Comparison of ENCODE assay signal across 18 cellular contexts in the genomic region with DNA sequence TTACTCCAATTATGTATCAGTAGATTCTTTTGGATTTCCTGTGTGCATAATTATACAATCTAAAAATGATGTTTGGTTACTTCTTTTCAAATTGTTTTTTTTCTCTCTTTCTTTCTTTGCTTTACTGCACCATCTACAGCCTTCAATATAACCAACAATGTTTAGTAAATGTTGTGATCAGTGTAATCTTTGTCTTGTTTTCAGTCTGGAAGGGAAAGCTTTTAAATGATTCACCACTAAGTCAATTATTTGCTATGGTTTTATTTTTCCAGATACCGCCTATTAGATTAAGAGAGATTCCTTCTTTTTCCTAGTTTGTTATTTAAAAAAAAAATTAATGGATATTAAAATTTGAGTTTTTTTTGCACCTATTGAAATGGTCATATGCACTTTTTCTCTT. TPM values are rescaled to one million over a fixed set of nuclear protein-coding genes. Genes with fewer than 3 reads are reported as not detected.
DNase-seq lines count a peak whose midpoint lies in the region; ATAC-seq, FAIRE-seq and TF ChIP-seq lines count a peak whose summit lies in the region.
"Had no signal": no experiment of that assay in that cellular context is flagged by ENCODE, and none has a peak within 500 bp of the region (broad histone marks: within the 10 kb centered on the region; RNA-seq: fewer than 3 reads in every experiment).

No MANE protein-coding gene starts in this region.

- intact Hi-C loops in HepG2 (cut with micrococcal nuclease; ENCODE audit: unreplicated experiment) = no loop called here

- H3K4me1 ChIP-seq in liver (ENCODE audit: control insufficient read depth in 4 of 4, insufficient read depth in 4 of 4, low read length in 3 of 4) (peaks cover 5 to 10% (median 7%) of the 10 kb centered on the region in 4 donors), HepG2 (ENCODE audit: insufficient read depth, low read length) (no peaks in the 10 kb centered on the region)
- H3K4me1 ChIP-seq: BE2C, Caco-2 had no signal

- no peak for DNase-seq in HepG2 (ENCODE audit: low spot score)
- no peak for DNase-seq in left lobe of liver (ENCODE audit: low spot score)
- DNase-seq in COLO829 (ENCODE audit: low spot score) = no peak
- no peak for DNase-seq in hepatic stellate cell (ENCODE audit: low spot score)
- DNase-seq in NCI-H187 (lab: John Stamatoyannopoulos, UW) = no peak
- DNase-seq: 8988T; ACHN; BE2C; C1 segment of cervical spinal cord; Caco-2; CD4-positive, CD25-positive, alpha-beta regulatory T cell; CD8-positive, alpha-beta memory T cell; GDM1; H9 had no signal

- no peak for FAIRE-seq in HepG2 (lab: Jason Lieb, UNC)
- FAIRE-seq in endometrium (lab: Jason Lieb, UNC) = peak; percentile 4
- FAIRE-seq: D721Med, H1 had no signal

- H3K36me3 ChIP-seq in liver (ENCODE audit: control insufficient read depth in 4 of 4, insufficient read depth in 3 of 4, low read depth in 1 of 4, low read length in 3 of 4) (no peaks in the 10 kb centered on the region), HepG2 (replicated peaks in 1 of 2; ENCODE audit: control insufficient read depth in 1 of 2, insufficient read depth in 2 of 2, low read length in 2 of 2) (no peaks in the 10 kb centered on the region)
- H3K36me3 ChIP-seq: BE2C had no signal

- TF ChIP-seq EP300 in HepG2 (IDR thresholded peaks at IDR 0.05; ENCODE audit: low read depth in 2 of 2, low read length in 2 of 2) (no peak), HepG2 (CRISPR knock-in tag; IDR thresholded peaks at IDR 0.05; ENCODE audit: borderline replicate concordance) (no peak)

- H3K27ac ChIP-seq in liver (ENCODE audit: low read depth in 1 of 2, low read length in 2 of 2) = peak overlapping the region in 1 of 2 donors; percentile 31
- H3K27ac ChIP-seq in HepG2 (ENCODE audit: extremely low read length, insufficient read depth, low read length) = no peak overlapping the region

- no peak overlapping the region for H2AFZ ChIP-seq in HepG2 (ENCODE audit: low read length)

- WGBS in liver = 43% methylated on average over 1 of the region's 1 CpG
- WGBS in HepG2 (ENCODE audit: low lambda C conversion rate) = 39% methylated on average over 1 of the region's 1 CpG

- H3K27me3 ChIP-seq in liver (ENCODE audit: control insufficient read depth in 4 of 4, insufficient read depth in 4 of 4, low read length in 3 of 4) = no peaks in the 10 kb centered on the region
- H3K27me3 ChIP-seq in HepG2 (ENCODE audit: control insufficient read depth in 1 of 2, insufficient read depth in 2 of 2, low read length in 2 of 2) = no peaks in the 10 kb centered on the region
- H3K27me3 ChIP-seq: BE2C had no signal

- H3K9ac ChIP-seq in liver (ENCODE audit: low read depth in 1 of 2, low read length in 2 of 2) = peak overlapping the region in 1 of 2 donors; percentile 67
- H3K9ac ChIP-seq in HepG2 (ENCODE audit: insufficient read depth, low read depth, low read length) = no peak overlapping the region

- ATAC-seq in HepG2 (no peak), left lobe of liver (peak; percentile 84)

- TF ChIP-seq CTCF in liver (IDR thresholded peaks at IDR 0.05; ENCODE audit: low read depth, low read length, missing input control) = no peak
- no peak for TF ChIP-seq CTCF in HepG2 (CRISPR knock-in tag; IDR thresholded peaks at IDR 0.05)

- TF ChIP-seq POLR2A in HepG2 (IDR thresholded peaks at IDR 0.05; ENCODE audit: insufficient read depth in 1 of 2, low read depth in 2 of 2, low read length in 2 of 2) = no peak

- in situ Hi-C loops in HepG2 (cut with HindIII; ENCODE audit: extremely low pct_ligation_motif_present, low pct_unique_long_range_greater_than_20kb) = no loop called here

- POLR2A ChIA-PET in HepG2 (lab: Yijun Ruan, JAX) = no interaction called here

- no peak overlapping the region for H3K4me2 ChIP-seq in HepG2 (ENCODE audit: low read depth, low read length)

- H3K79me2 ChIP-seq in HepG2 (ENCODE audit: insufficient read depth, low read length) = no peaks in the 10 kb centered on the region

- CTCF ChIA-PET in HepG2 (lab: Yijun Ruan, JAX; ENCODE audit: low intra/inter-chr PET ratio, low total read pairs) = no interaction called here

- no peaks in the 10 kb centered on the region for H3K9me3 ChIP-seq in liver (ENCODE audit: control insufficient read depth in 4 of 4, low read length in 3 of 4)
- no peaks in the 10 kb centered on the region for H3K9me3 ChIP-seq in HepG2 (ENCODE audit: low read length)
- H3K9me3 ChIP-seq: BE2C had no signal

- no peaks in the 10 kb centered on the region for H4K20me1 ChIP-seq in HepG2 (ENCODE audit: insufficient read depth, low read length)

- H3K4me3 ChIP-seq in liver (ENCODE audit: low read depth in 1 of 3, low read length in 3 of 3) = no peak overlapping the region
- H3K4me3 ChIP-seq in HepG2 (replicated peaks in 1 of 3; ENCODE audit: insufficient read depth in 1 of 3, low read depth in 2 of 3, low read length in 3 of 3) = no peak overlapping the region

- TF ChIP-seq RAD21 in liver (IDR thresholded peaks at IDR 0.05) (peak; percentile 13 to 39), HepG2 (CRISPR knock-in tag; IDR thresholded peaks at IDR 0.05) (no peak)

- BruUV-seq in HepG2 (replicated peaks; lab: Mats Ljungman, UMichigan) = no TSS peak

TF ChIP-seq in liver, 16 proteins besides CTCF, POLR2A, EP300 and RAD21:
- TF ChIP-seq FOXA1 (IDR thresholded peaks at IDR 0.05) (no peak), HNF4A (conservative IDR thresholded peaks at IDR 0.05) (peak in 1 of 2 donors; percentile 20)
- TF ChIP-seq, protein P1, sequence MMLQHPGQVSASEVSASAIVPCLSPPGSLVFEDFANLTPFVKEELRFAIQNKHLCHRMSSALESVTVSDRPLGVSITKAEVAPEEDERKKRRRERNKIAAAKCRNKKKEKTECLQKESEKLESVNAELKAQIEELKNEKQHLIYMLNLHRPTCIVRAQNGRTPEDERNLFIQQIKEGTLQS (IDR thresholded peaks at IDR 0.05) = no peak

TF ChIP-seq in HepG2, 621 proteins besides CTCF, POLR2A, EP300 and RAD21 (continues in another document):
- TF ChIP-seq PAF1 (CRISPR knock-in tag; IDR thresholded peaks at IDR 0.05) = no peak

RNA-seq across cellular contexts. Expression of a gene that starts 29.8 kb away (rescaled TPM):
- total RNA-seq in liver (1 to 10 TPM; 5.1 to 8.9 TPM), HepG2 (2016; rRNA removed; fragmentation: Illumina TruSeq; extraction: Trizol) (5.1 TPM in 2 replicates), left lobe of liver (11.4 TPM)
- polyA plus RNA-seq in liver (1 to 10 TPM; 2.4 to 7.1 TPM), HepG2 (2011; rRNA removed) (12.6 and 15.4 TPM in 2 replicates)
- total RNA-seq in HepG2 (2016; cell fraction: cytosol; rRNA removed; fragmentation: Illumina TruSeq; extraction: Trizol; ENCODE audit: low read depth) = 3.3 and 3.4 TPM in 2 replicates
- 4.1 and 4.8 TPM in 2 replicates for total RNA-seq in HepG2 (2016; cell fraction: insoluble cytoplasmic fraction; rRNA removed; fragmentation: Illumina TruSeq; extraction: Trizol)
- total RNA-seq in HepG2 (2016; cell fraction: membrane; rRNA removed; fragmentation: Illumina TruSeq; extraction: Trizol) = 2.0 and 2.1 TPM in 2 replicates
- 6.9 and 8.5 TPM in 2 replicates for total RNA-seq in HepG2 (2016; cell fraction: nucleus; rRNA removed; fragmentation: Illumina TruSeq; extraction: Trizol)
- 6.3 and 10.5 TPM in 2 replicates for polyA plus RNA-seq in HepG2 (2011; cell fraction: cytosol; rRNA removed)
- 33.6 and 53.2 TPM in 2 replicates for polyA plus RNA-seq in HepG2 (2011; cell fraction: nucleus; rRNA removed)
- 9.3 and 13.3 TPM in 2 replicates for polyA plus RNA-seq in HepG2 (2012)
- polyA plus RNA-seq in HepG2 (2016; cell fraction: cytosol; fragmentation: Illumina TruSeq; extraction: Trizol; ENCODE audit: low read depth) = 0.42 and 0.49 TPM in 2 replicates
- polyA plus RNA-seq in HepG2 (2016; cell fraction: insoluble cytoplasmic fraction; fragmentation: Illumina TruSeq; extraction: Trizol; ENCODE audit: low read depth) = 6.6 and 8.1 TPM in 2 replicates
- 1.2 and 1.6 TPM in 2 replicates for polyA plus RNA-seq in HepG2 (2016; cell fraction: membrane; fragmentation: Illumina TruSeq; extraction: Trizol; ENCODE audit: low read depth)
- 14.1 and 15.1 TPM in 2 replicates for polyA plus RNA-seq in HepG2 (2016; cell fraction: nucleus; fragmentation: Illumina TruSeq; extraction: Trizol; ENCODE audit: insufficient read depth, low read depth)
- polyA minus RNA-seq in HepG2 (2011; rRNA and poly(A)+ RNA removed; ENCODE audit: low replicate concordance) = 2.9 and 21.3 TPM in 2 replicates
- polyA minus RNA-seq in HepG2 (2011; cell fraction: cytosol; rRNA and poly(A)+ RNA removed) = 7.5 and 8.7 TPM in 2 replicates
- polyA minus RNA-seq in HepG2 (2011; cell fraction: nucleus; rRNA and poly(A)+ RNA removed) = 12.9 and 21.4 TPM in 2 replicates

RNA-seq across cellular contexts. Expression of a gene that starts 51.1 kb away (rescaled TPM):
- total RNA-seq in liver (100 to 1,000 TPM; 503 to 620 TPM), HepG2 (2016; rRNA removed; fragmentation: Illumina TruSeq; extraction: Trizol) (136 and 180 TPM in 2 replicates), left lobe of liver (363 TPM)
- polyA plus RNA-seq in liver (100 to 1,000 TPM; 270 to 273 TPM), HepG2 (2011; rRNA removed) (73.9 and 107 TPM in 2 replicates)
- 9.7 and 10.8 TPM in 2 replicates for total RNA-seq in HepG2 (2016; cell fraction: cytosol; rRNA removed; fragmentation: Illumina TruSeq; extraction: Trizol; ENCODE audit: low read depth)
- total RNA-seq in HepG2 (2016; cell fraction: insoluble cytoplasmic fraction; rRNA removed; fragmentation: Illumina TruSeq; extraction: Trizol) = 129 and 184 TPM in 2 replicates
- total RNA-seq in HepG2 (2016; cell fraction: membrane; rRNA removed; fragmentation: Illumina TruSeq; extraction: Trizol) = 22.3 and 26.9 TPM in 2 replicates
- total RNA-seq in HepG2 (2016; cell fraction: nucleus; rRNA removed; fragmentation: Illumina TruSeq; extraction: Trizol) = 83.1 and 95.5 TPM in 2 replicates
- polyA plus RNA-seq in HepG2 (2011; cell fraction: cytosol; rRNA removed) = 70.1 and 74.0 TPM in 2 replicates
- 59.3 and 67.4 TPM in 2 replicates for polyA plus RNA-seq in HepG2 (2011; cell fraction: nucleus; rRNA removed)
- polyA plus RNA-seq in HepG2 (2012) = 33.8 and 46.3 TPM in 2 replicates
- polyA plus RNA-seq in HepG2 (2016; cell fraction: cytosol; fragmentation: Illumina TruSeq; extraction: Trizol; ENCODE audit: low read depth) = 5.5 and 6.6 TPM in 2 replicates
- polyA plus RNA-seq in HepG2 (2016; cell fraction: insoluble cytoplasmic fraction; fragmentation: Illumina TruSeq; extraction: Trizol; ENCODE audit: low read depth) = 172 and 182 TPM in 2 replicates
- 13.9 and 15.2 TPM in 2 replicates for polyA plus RNA-seq in HepG2 (2016; cell fraction: membrane; fragmentation: Illumina TruSeq; extraction: Trizol; ENCODE audit: low read depth)
- polyA plus RNA-seq in HepG2 (2016; cell fraction: nucleus; fragmentation: Illumina TruSeq; extraction: Trizol; ENCODE audit: insufficient read depth, low read depth) = 118 and 119 TPM in 2 replicates
- polyA minus RNA-seq in HepG2 (2011; rRNA and poly(A)+ RNA removed; ENCODE audit: low replicate concordance) = 63.3 and 108 TPM in 2 replicates
- polyA minus RNA-seq in HepG2 (2011; cell fraction: cytosol; rRNA and poly(A)+ RNA removed) = 36.8 and 38.2 TPM in 2 replicates
- 68.1 and 83.4 TPM in 2 replicates for polyA minus RNA-seq in HepG2 (2011; cell fraction: nucleus; rRNA and poly(A)+ RNA removed)
